9 cellular contexts compared by ENCODE assay signal in the genomic region with DNA sequence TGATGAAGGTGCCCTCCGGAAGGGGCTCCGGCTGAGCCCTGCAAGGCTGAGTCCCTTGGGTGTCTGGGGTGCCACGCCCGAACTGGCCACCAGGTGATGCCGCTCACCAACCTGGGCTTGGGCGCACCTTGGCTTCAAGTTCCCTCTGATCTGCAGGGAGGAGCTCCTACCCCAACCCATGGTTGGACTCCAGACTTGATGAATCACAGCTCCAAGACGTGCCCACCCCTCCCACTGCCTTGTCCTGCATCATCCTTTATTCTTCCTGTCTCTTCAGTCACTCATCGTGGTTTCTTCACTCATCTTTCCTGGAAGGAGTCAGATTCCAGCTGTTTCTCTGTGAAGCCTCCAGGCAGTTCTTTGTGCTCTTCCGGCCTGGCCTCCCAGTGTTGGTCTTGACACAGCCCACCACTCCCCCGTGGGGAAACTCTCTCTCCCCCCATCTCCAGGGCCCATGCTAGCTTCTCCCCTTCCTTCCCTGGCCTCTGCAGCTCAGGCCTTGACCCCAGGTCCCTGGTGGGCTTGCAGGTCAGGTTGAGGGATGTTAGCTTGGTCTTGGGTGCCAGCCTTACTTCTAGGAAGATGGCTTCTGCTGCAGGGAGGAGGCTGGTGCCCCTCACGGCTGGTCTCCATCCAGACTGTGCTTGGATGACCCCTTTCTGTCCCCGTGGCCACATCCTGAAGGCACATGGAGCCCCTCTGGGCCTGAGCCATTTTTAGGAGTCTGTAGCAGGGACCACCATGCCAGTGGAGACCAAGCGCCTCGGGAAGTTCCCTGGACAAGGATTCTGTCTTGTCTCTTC. TPM values are rescaled to one million over a fixed set of nuclear protein-coding genes. Genes with fewer than 3 reads are reported as not detected.
DNase-seq lines count a peak whose midpoint lies in the region; ATAC-seq and TF ChIP-seq lines count a peak whose summit lies in the region.
"Had no signal": no experiment of that assay in that cellular context is flagged by ENCODE, and none has a peak within 500 bp of the region (broad histone marks: within the 10 kb centered on the region; RNA-seq: fewer than 3 reads in every experiment).

No MANE protein-coding gene starts in this region.

- H3K4me2 ChIP-seq in BLaER1, result peak overlapping the region; percentile 95
- H3K4me2 ChIP-seq in smooth muscle cell, result no peak overlapping the region

- no peaks in the 10 kb centered on the region for H3K79me2 ChIP-seq in smooth muscle cell (ENCODE audit: low read depth)

- 52 to 63% methylated on average over 14 of the region's 14 CpGs for WGBS in heart right ventricle, 2 donors
- WGBS in smooth muscle cell (ENCODE audit: low lambda C conversion rate), result 56% methylated on average over 14 of the region's 14 CpGs

- DNase-seq in HFF-Myc (ENCODE audit: extremely low read depth, low read depth) (peak; percentile 49), RKO (ENCODE audit: low spot score) (peak; percentile 37), activated gamma-delta T cell treated with Interleukin-2 at 50 U/mL for 16 hours (peak; percentile 67), heart right ventricle (peak; percentile 26 to 57), smooth muscle cell (lab: John Stamatoyannopoulos, UW; ENCODE audit: unreplicated experiment) (no peak), dedifferentiated amniotic fluid mesenchymal stem cell (ENCODE audit: extremely low spot score) (no peak)

- H3K36me3 ChIP-seq in BLaER1 (no peaks in the 10 kb centered on the region), heart right ventricle (no peaks in the 10 kb centered on the region), smooth muscle cell (ENCODE audit: low read depth) (no peaks in the 10 kb centered on the region)

- intact Hi-C loops in heart right ventricle (cut with DNase I), result no loop called here

- H4K20me1 ChIP-seq in BLaER1 (peaks cover 18% of the 10 kb centered on the region), smooth muscle cell (ENCODE audit: low read depth) (no peaks in the 10 kb centered on the region)

- H3K9me3 ChIP-seq in BLaER1, result peaks cover 12% of the 10 kb centered on the region; the same call in 1 of the 2 replicates
- H3K9me3 ChIP-seq in heart right ventricle, result peaks cover 0 to 20% (median 7%) of the 10 kb centered on the region in 11 donors
- H3K9me3 ChIP-seq in smooth muscle cell (replicated peaks; ENCODE audit: low read depth), result no peaks in the 10 kb centered on the region

- H3K9ac ChIP-seq in BLaER1 (no peak overlapping the region), smooth muscle cell (ENCODE audit: low read depth) (no peak overlapping the region)

- TF ChIP-seq CTCF in HFF-Myc (IDR thresholded peaks at IDR 0.05; ENCODE audit: low read depth, low read length, missing control alignments) (peak; percentile 91), heart right ventricle (IDR thresholded peaks at IDR 0.05) (peak; percentile 26 to 73 (median 63)), smooth muscle cell (IDR thresholded peaks at IDR 0.05; ENCODE audit: borderline replicate concordance, insufficient read depth, poor library complexity, severe bottlenecking) (peak; percentile 73)

- H3K4me3 ChIP-seq in BLaER1 (no peak overlapping the region), HFF-Myc (replicated peaks; ENCODE audit: low read depth, low read length) (no peak overlapping the region), heart right ventricle (no peak overlapping the region), smooth muscle cell (no peak overlapping the region)
- H3K4me3 ChIP-seq: skin epidermis had no signal

- ATAC-seq in heart right ventricle, result peak in 4 of 8 donors; percentile 41 to 73 (median 57)
- no peak for ATAC-seq in GM21737 (IDR thresholded peaks at IDR 0.05; ENCODE audit: unreplicated experiment)

- no peaks in the 10 kb centered on the region for H3F3A ChIP-seq in smooth muscle cell (ENCODE audit: low read depth)

- H2AFZ ChIP-seq in smooth muscle cell (ENCODE audit: low read depth), result no peak overlapping the region

- no peak overlapping the region for H3K27ac ChIP-seq in BLaER1
- H3K27ac ChIP-seq in heart right ventricle, result no peak overlapping the region
- no peak overlapping the region for H3K27ac ChIP-seq in smooth muscle cell (ENCODE audit: low read depth)

- H3K27me3 ChIP-seq in BLaER1 (no peaks in the 10 kb centered on the region), heart right ventricle (peaks cover 0 to 25% (median 5%) of the 10 kb centered on the region in 7 donors), smooth muscle cell (ENCODE audit: low read depth) (no peaks in the 10 kb centered on the region)

- H3K4me1 ChIP-seq in BLaER1, result peaks cover 66% of the 10 kb centered on the region
- peaks cover 0 to 49% (median 9%) of the 10 kb centered on the region in 9 donors for H3K4me1 ChIP-seq in heart right ventricle
- no peaks in the 10 kb centered on the region for H3K4me1 ChIP-seq in smooth muscle cell (ENCODE audit: low read depth)

RNA-seq across cellular contexts. Expression of gene ZBP1, which starts 2.6 kb away (rescaled TPM):
- total RNA-seq in heart right ventricle (1 to 10 TPM in 1 of 10 donors, under 1 TPM in 7, not detected in 2; 0.16 to 1.2 (median 0.31) TPM), smooth muscle cell (not detected in 2 replicates)
- polyA plus RNA-seq in heart right ventricle (under 1 TPM; 0.13 to 0.51 TPM), smooth muscle cell (0.50 TPM in 1 of 2 replicates, not detected in the other)

Comparison
In these comparisons a context has a peak if more than half of its experiments do, and no peak if none do; other contexts are left out.
1. DNase-seq: peak in HFF-Myc (single experiment), RKO (single experiment), activated gamma-delta T cell treated with Interleukin-2 at 50 U/mL for 16 hours (single experiment) and heart right ventricle (2 of 2); none in smooth muscle cell (single experiment) and dedifferentiated amniotic fluid mesenchymal stem cell (single experiment).
2. Peak in every context shown above with its lines, with median percentiles within 50 percentile points of each other: CTCF ChIP-seq.